14 cellular contexts compared by ENCODE assay signal in the genomic region with DNA sequence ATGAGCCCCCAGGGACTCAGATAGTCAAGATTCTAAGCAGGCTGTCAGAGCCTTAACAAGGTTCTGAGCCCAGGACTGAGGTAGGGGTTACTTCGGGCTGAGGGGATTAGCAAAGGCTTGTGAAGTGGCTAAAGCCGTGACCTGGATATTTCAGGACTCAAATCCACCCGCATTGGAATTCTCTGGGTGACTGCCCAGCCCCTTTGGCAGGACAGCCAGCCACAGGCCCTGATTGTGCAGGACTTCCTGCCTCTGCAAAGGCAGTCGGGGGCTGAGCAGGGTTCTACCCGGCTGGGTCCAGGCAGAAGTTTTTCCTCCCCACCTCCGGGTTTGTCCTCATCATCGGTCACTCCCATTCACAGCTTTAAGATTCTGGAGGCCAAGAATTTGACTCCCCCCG. TPM values are rescaled to one million over a fixed set of nuclear protein-coding genes. Genes with fewer than 3 reads are reported as not detected.
DNase-seq lines count a peak whose midpoint lies in the region; ATAC-seq, FAIRE-seq and TF ChIP-seq lines count a peak whose summit lies in the region.
"Had no signal": no experiment of that assay in that cellular context is flagged by ENCODE, and none has a peak within 500 bp of the region (broad histone marks: within the 10 kb centered on the region; RNA-seq: fewer than 3 reads in every experiment).

TSS of gene PLA2G5 (plus strand) at position 263 of the 400 bp plus-strand sequence. CDS start 14,637 bp downstream, outside the sequence.

- peaks cover 5% of the 10 kb centered on the region for H3K9me3 Mint-ChIP-seq in astrocyte (ENCODE audit: unreplicated experiment)

- intact Hi-C loops in left ventricle myocardium inferior (cut with micrococcal nuclease): no loop called here
- intact Hi-C loops in ovary (cut with DNase I): no loop called here

- no peak within 1 kb of the TSS for H3K9ac ChIP-seq in astrocyte (ENCODE audit: low read length)

- H3K79me2 ChIP-seq in astrocyte (ENCODE audit: insufficient read depth, low read length): no peaks in the 10 kb centered on the region

- no peak within 1 kb of the TSS for H3K4me2 ChIP-seq in astrocyte (ENCODE audit: low read length)
- H3K4me2 ChIP-seq: A549 had no signal

- 7 to 14% (median 8%) methylated on average over 8 of the region's 8 CpGs for WGBS in ovary, 3 donors

- ATAC-seq in GM18907 (IDR thresholded peaks at IDR 0.05; ENCODE audit: unreplicated experiment) (no peak), GM19467 (IDR thresholded peaks at IDR 0.05; ENCODE audit: unreplicated experiment) (no peak)
- ATAC-seq: A549 had no signal

- H2AFZ ChIP-seq in astrocyte (ENCODE audit: low read depth, low read length): peak within 1 kb of the TSS; percentile 38

- H3K36me3 Mint-ChIP-seq in astrocyte (ENCODE audit: low read depth, unreplicated experiment): peaks cover 1% of the 10 kb centered on the region

- H4K20me1 ChIP-seq in astrocyte (ENCODE audit: insufficient read depth, low read length): no peaks in the 10 kb centered on the region

- H3K4me1 Mint-ChIP-seq in astrocyte (ENCODE audit: low read depth, unreplicated experiment): no peaks in the 10 kb centered on the region

- H3K27me3 Mint-ChIP-seq in astrocyte (ENCODE audit: low read depth, unreplicated experiment): peaks cover 24% of the 10 kb centered on the region

- H3K4me3 Mint-ChIP-seq in astrocyte (ENCODE audit: unreplicated experiment): no peak within 1 kb of the TSS

- no peaks in the 10 kb centered on the region for H3K9me3 ChIP-seq in astrocyte (ENCODE audit: insufficient read depth, low read depth, low read length)
- H3K9me3 ChIP-seq in left ventricle myocardium inferior (replicated peaks): no peaks in the 10 kb centered on the region
- no peaks in the 10 kb centered on the region for H3K9me3 ChIP-seq in ovary
- no peaks in the 10 kb centered on the region for H3K9me3 ChIP-seq in HAP-1
- H3K9me3 ChIP-seq: A549 had no signal

- H3K4me1 ChIP-seq in astrocyte (ENCODE audit: insufficient read depth, low read length): no peaks in the 10 kb centered on the region
- H3K4me1 ChIP-seq in left ventricle myocardium inferior: peaks cover 66% of the 10 kb centered on the region
- peaks cover 4% of the 10 kb centered on the region for H3K4me1 ChIP-seq in ovary (ENCODE audit: insufficient read depth)
- no peaks in the 10 kb centered on the region for H3K4me1 ChIP-seq in HAP-1
- H3K4me1 ChIP-seq: A549 had no signal

- no peak for TF ChIP-seq EP300 in ovary (IDR thresholded peaks at IDR 0.05)

- TF ChIP-seq CTCF in astrocyte (IDR thresholded peaks at IDR 0.05; ENCODE audit: insufficient read depth, low read depth, low read length) (no peak), left ventricle myocardium inferior (IDR thresholded peaks at IDR 0.05; ENCODE audit: borderline replicate concordance) (no peak), ovary (IDR thresholded peaks at IDR 0.05) (no peak)

- DNase-seq in AG08395 (ENCODE audit: low spot score) (peak; percentile 71), astrocyte (ENCODE audit: low read depth) (peak; percentile 70), left ventricle myocardium inferior (peak; percentile 87), ovary (peak; percentile 64 to 86 (median 75)), NCI-H69 (lab: John Stamatoyannopoulos, UW) (no peak), HAP-1 (ENCODE audit: low spot score in 2 of 2) (no peak)
- DNase-seq: activated gamma-delta T cell treated with Interleukin-2 at 50 U/mL for 16 hours, NCI-H1930 had no signal

- H3K4me3 ChIP-seq in astrocyte (ENCODE audit: insufficient read depth, low read depth, low read length) (no peak within 1 kb of the TSS), left ventricle myocardium inferior (peak within 1 kb of the TSS; percentile 66), ovary (peak within 1 kb of the TSS; percentile 6), HAP-1 (no peak within 1 kb of the TSS)
- H3K4me3 ChIP-seq: A549 had no signal

- in situ Hi-C loops in HAP-1 (cut with MboI; ENCODE audit: low sequenced_read_pairs): no loop called here

- no peak within 1 kb of the TSS for H3K27ac ChIP-seq in astrocyte (ENCODE audit: low read depth, low read length)
- peak within 1 kb of the TSS; percentile 85 for H3K27ac ChIP-seq in left ventricle myocardium inferior (replicated peaks)
- H3K27ac ChIP-seq in ovary: peak within 1 kb of the TSS in 1 of 2 donors; percentile 1
- H3K27ac ChIP-seq: A549 had no signal

- H3K27me3 ChIP-seq in astrocyte (ENCODE audit: insufficient read depth, low read length) (no peaks in the 10 kb centered on the region), left ventricle myocardium inferior (ENCODE audit: low read depth) (no peaks in the 10 kb centered on the region), ovary (no peaks in the 10 kb centered on the region), HAP-1 (ENCODE audit: low read depth) (no peaks in the 10 kb centered on the region)

- no peak for FAIRE-seq in astrocyte (lab: Jason Lieb, UNC)
- FAIRE-seq: A549, endothelial cell of umbilical vein, RCC 7860 had no signal

- H3K27ac Mint-ChIP-seq in astrocyte (ENCODE audit: unreplicated experiment): no peak within 1 kb of the TSS

- TF ChIP-seq POLR2A in ovary (IDR thresholded peaks at IDR 0.05): no peak

- H3K36me3 ChIP-seq in astrocyte (ENCODE audit: insufficient read depth, low read length) (no peaks in the 10 kb centered on the region), left ventricle myocardium inferior (no peaks in the 10 kb centered on the region), ovary (no peaks in the 10 kb centered on the region), HAP-1 (replicated peaks) (no peaks in the 10 kb centered on the region)

RNA-seq across cellular contexts. Expression of gene PLA2G5, which starts in this region (rescaled TPM):
- total RNA-seq in astrocyte (not detected in 2 replicates), left ventricle myocardium inferior (51.4 TPM), ovary (100 to 1,000 TPM in 3 of 7 donors, 10 to 100 TPM in 4; 19.3 to 141 (median 67.4) TPM)
- polyA plus RNA-seq in ovary: 100 to 1,000 TPM in 1 of 2 donors, 10 to 100 TPM in 1; 29.7 to 100 TPM
- total RNA-seq: endothelial cell of umbilical vein, HT-29 had no signal
- polyA plus RNA-seq: A549 had no signal

Comparison
In these comparisons a context has a peak if more than half of its experiments do, and no peak if none do; other contexts are left out.
1. RNA of gene PLA2G5 (total RNA-seq): 19.3 to 141 TPM in ovary and 51.4 TPM in left ventricle myocardium inferior (single experiment); not detected in astrocyte; every median in the first group is over 10 times any median in the second.
2. Peak in DNase-seq in astrocyte; RNA of the gene not detected or under 1 TPM.
3. DNase-seq: peak in AG08395 (single experiment), left ventricle myocardium inferior (single experiment) and ovary (5 of 5); none in NCI-H69 (single experiment) and HAP-1 (0 of 2).
4. H3K4me3 ChIP-seq: peak in left ventricle myocardium inferior (single experiment) and ovary (single experiment); none in astrocyte (single experiment) and HAP-1 (single experiment).